In the genomic region with DNA sequence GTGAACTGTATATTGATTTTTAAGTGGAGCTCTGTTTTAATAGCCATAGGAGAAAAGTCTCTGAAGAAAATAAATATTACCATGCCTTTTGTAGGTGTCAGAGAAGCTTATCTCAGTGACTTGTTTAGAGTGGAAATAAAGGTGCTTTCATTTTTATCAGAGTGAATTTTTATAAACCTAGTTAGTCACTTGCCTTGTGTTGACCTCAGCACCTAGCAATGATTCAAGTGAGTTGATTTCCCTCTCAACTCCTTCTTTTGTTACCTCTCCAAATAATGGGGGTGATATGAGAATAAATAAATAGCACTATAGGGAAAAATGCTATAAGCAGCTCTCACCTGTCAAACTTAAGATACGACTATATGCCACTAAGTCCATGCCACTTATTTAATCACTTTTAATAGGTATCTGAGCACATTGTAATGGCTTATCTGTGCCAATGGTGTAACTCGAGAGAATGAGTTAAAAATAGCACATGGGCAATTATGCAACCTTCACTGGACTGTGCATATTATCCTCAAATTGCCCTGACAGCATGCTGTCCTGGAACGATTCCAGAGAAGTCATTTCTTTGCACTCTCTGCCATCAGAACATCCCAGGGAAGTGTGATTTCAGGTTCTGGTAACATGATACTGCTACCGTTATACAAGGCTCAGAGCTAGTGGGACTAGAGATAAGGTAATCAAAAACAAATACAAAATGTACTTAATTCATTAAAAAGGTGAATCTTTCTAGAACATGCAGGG, we compare ENCODE assay signal across 10 cellular contexts.
DNase-seq lines count a peak whose midpoint lies in the region; ATAC-seq and TF ChIP-seq lines count a peak whose summit lies in the region.
"Had no signal": no experiment of that assay in that cellular context is flagged by ENCODE, and none has a peak within 500 bp of the region (broad histone marks: within the 10 kb centered on the region; RNA-seq: fewer than 3 reads in every experiment).

No MANE protein-coding gene starts in this region.

- no peak for TF ChIP-seq CTCF in Peyer's patch (IDR thresholded peaks at IDR 0.05)

- no peak overlapping the region for H3K27ac ChIP-seq in Peyer's patch
- H3K27ac ChIP-seq: skin epidermis had no signal

- TF ChIP-seq POLR2A in Peyer's patch (IDR thresholded peaks at IDR 0.05) = no peak

- no peak for ATAC-seq in HG02610 (IDR thresholded peaks at IDR 0.05; ENCODE audit: unreplicated experiment)

- H3K4me3 ChIP-seq in Peyer's patch = no peak overlapping the region
- H3K4me3 ChIP-seq: skin epidermis had no signal

- no peaks in the 10 kb centered on the region for H3K36me3 ChIP-seq in Peyer's patch

- DNase-seq in DMS 273 treated with DMSO at 0.1 percent for 48 hours (lab: John Stamatoyannopoulos, UW) (peak; percentile 94), NCI-H128 (lab: John Stamatoyannopoulos, UW; ENCODE audit: unreplicated experiment) (peak; percentile 94), SK-N-DZ (ENCODE audit: low spot score) (peak; percentile 60), kidney glomerular epithelial cell (lab: John Stamatoyannopoulos, UW) (peak; percentile 36), Peyer's patch (no peak), Ammon's horn (ENCODE audit: low spot score) (no peak)
- DNase-seq in activated T-cell treated with anti-CD3 and anti-CD28 coated beads, Interleukin-2, amount 50 U/mL, for 1 hour = no peak
- DNase-seq: activated CD4-positive, CD25-positive, alpha-beta regulatory T cell had no signal

- H3K27me3 ChIP-seq in Peyer's patch = no peaks in the 10 kb centered on the region

- H3K9me3 ChIP-seq in Peyer's patch = no peaks in the 10 kb centered on the region

- H3K4me1 ChIP-seq in Peyer's patch = no peaks in the 10 kb centered on the region

Comparison
In these comparisons a context has a peak if more than half of its experiments do, and no peak if none do; other contexts are left out.
1. DNase-seq: peak in DMS 273 treated with DMSO at 0.1 percent for 48 hours (single experiment), NCI-H128 (single experiment), SK-N-DZ (single experiment) and kidney glomerular epithelial cell (single experiment); none in Peyer's patch (0 of 3), Ammon's horn (single experiment) and activated T-cell treated with anti-CD3 and anti-CD28 coated beads, Interleukin-2, amount 50 U/mL, for 1 hour (single experiment).